ENCODE assay signal across 21 cellular contexts in genomic region chr7:40093631-40094350, GRCh38. TPM values are rescaled to one million over a fixed set of nuclear protein-coding genes. Genes with fewer than 3 reads are reported as not detected.
DNase-seq lines count a peak whose midpoint lies in the region; ATAC-seq, FAIRE-seq and TF ChIP-seq lines count a peak whose summit lies in the region.
"Had no signal": no experiment of that assay in that cellular context is flagged by ENCODE, and none has a peak within 500 bp of the region (broad histone marks: within the 10 kb centered on the region; RNA-seq: fewer than 3 reads in every experiment).

No MANE protein-coding gene starts in this region.

- H3K79me2 ChIP-seq in HepG2 (ENCODE audit: insufficient read depth, low read length), result no peaks in the 10 kb centered on the region

- intact Hi-C loops in Right ventricle myocardium inferior (cut with DNase I), result no loop called here
- intact Hi-C loops in adrenal gland (cut with DNase I), result no loop called here
- intact Hi-C loops in HepG2 (cut with micrococcal nuclease; ENCODE audit: unreplicated experiment), result no loop called here

- H4K20me1 ChIP-seq in HepG2 (ENCODE audit: insufficient read depth, low read length), result no peaks in the 10 kb centered on the region

- H3K27ac ChIP-seq in cardiac muscle cell (peak overlapping the region; percentile 42), adrenal gland (peak overlapping the region in 4 of 5 donors; percentile 38 to 85 (median 83)), HepG2 (ENCODE audit: extremely low read length, insufficient read depth, low read length) (no peak overlapping the region)
- H3K27ac ChIP-seq: GM23248 had no signal

- 50 to 67% (median 60%) methylated on average over 7 to 8 of the region's 8 CpGs for WGBS in adrenal gland, 4 donors
- 88% methylated on average over 8 of the region's 8 CpGs for WGBS in HepG2 (ENCODE audit: low lambda C conversion rate)

- DNase-seq in cardiac muscle cell (ENCODE audit: low read depth in 1 of 2, low spot score in 1 of 2), result no peak
- no peak for DNase-seq in Right ventricle myocardium inferior (ENCODE audit: missing footprints)
- peak; percentile 32 to 71 (median 59) for DNase-seq in adrenal gland
- no peak for DNase-seq in HepG2 (ENCODE audit: low spot score)
- no peak for DNase-seq in G401 (ENCODE audit: low spot score)
- DNase-seq in activated effector memory CD4-positive, alpha-beta T cell treated with Interleukin-2 at 50 U/mL for 16 hours, result no peak
- DNase-seq: AML-193, Caco-2, GF-D8, GM23248, HCEC 1CT, MM.1S, NCI-H1092, NCI-H1436 treated with DMSO at 0.1 percent for 48 hours, NCI-H2029 treated with DMSO at 0.1 percent for 48 hours, NCI-H2171, NCI-H526 had no signal

- no peak for TF ChIP-seq EP300 in HepG2 (IDR thresholded peaks at IDR 0.05; ENCODE audit: low read depth in 2 of 2, low read length in 2 of 2)
- no peak for TF ChIP-seq EP300 in HepG2 (CRISPR knock-in tag; IDR thresholded peaks at IDR 0.05; ENCODE audit: borderline replicate concordance)

- no peak overlapping the region for H2AFZ ChIP-seq in HepG2 (ENCODE audit: low read length)
- H2AFZ ChIP-seq: GM23248 had no signal

- H3K9me3 ChIP-seq in cardiac muscle cell (ENCODE audit: low read depth) (no peaks in the 10 kb centered on the region), adrenal gland (replicated peaks in 1 of 3) (no peaks in the 10 kb centered on the region), HepG2 (ENCODE audit: low read length) (no peaks in the 10 kb centered on the region)
- H3K9me3 ChIP-seq: Caco-2 had no signal

- no peak overlapping the region for H3K4me3 ChIP-seq in cardiac muscle cell
- H3K4me3 ChIP-seq in adrenal gland, result no peak overlapping the region
- H3K4me3 ChIP-seq in HepG2 (replicated peaks in 1 of 3; ENCODE audit: insufficient read depth in 1 of 3, low read depth in 2 of 3, low read length in 3 of 3), result no peak overlapping the region
- H3K4me3 ChIP-seq: GM23248 had no signal

- TF ChIP-seq RAD21 in HepG2 (CRISPR knock-in tag; IDR thresholded peaks at IDR 0.05), result no peak

- BruUV-seq in HepG2 (replicated peaks; lab: Mats Ljungman, UMichigan), result no TSS peak

- H3K4me2 ChIP-seq in HepG2 (ENCODE audit: low read depth, low read length), result no peak overlapping the region

- in situ Hi-C loops in HepG2 (cut with HindIII; ENCODE audit: extremely low pct_ligation_motif_present, low pct_unique_long_range_greater_than_20kb) (no loop called here), G401 (cut with HindIII; ENCODE audit: low sequenced_read_pairs) (no loop called here)

- CTCF ChIA-PET in HepG2 (lab: Yijun Ruan, JAX; ENCODE audit: low intra/inter-chr PET ratio, low total read pairs), result no interaction called here

- TF ChIP-seq CTCF in cardiac muscle cell (IDR thresholded peaks at IDR 0.05; ENCODE audit: low read depth, low read length) (no peak), adrenal gland (IDR thresholded peaks at IDR 0.05) (no peak), HepG2 (CRISPR knock-in tag; IDR thresholded peaks at IDR 0.05) (no peak)

- TF ChIP-seq POLR2A in adrenal gland (IDR thresholded peaks at IDR 0.05) (no peak), HepG2 (IDR thresholded peaks at IDR 0.05; ENCODE audit: insufficient read depth in 1 of 2, low read depth in 2 of 2, low read length in 2 of 2) (no peak)

- ATAC-seq in Right ventricle myocardium inferior (no peak), HepG2 (no peak), HG02623 (IDR thresholded peaks at IDR 0.05; ENCODE audit: unreplicated experiment) (no peak)
- ATAC-seq: Panc1 had no signal

- no peak for FAIRE-seq in HepG2 (lab: Jason Lieb, UNC)
- FAIRE-seq: GM19239 had no signal

- H3K4me1 ChIP-seq in cardiac muscle cell (ENCODE audit: low read depth) (peaks cover 12% of the 10 kb centered on the region), adrenal gland (replicated peaks in 1 of 2) (peaks cover 20 to 48% of the 10 kb centered on the region in 2 donors), HepG2 (ENCODE audit: insufficient read depth, low read length) (peaks cover 54% of the 10 kb centered on the region)

- H3K36me3 ChIP-seq in cardiac muscle cell (peaks cover 31% of the 10 kb centered on the region), adrenal gland (replicated peaks in 1 of 2) (peaks cover 0 to 29% of the 10 kb centered on the region in 2 donors), HepG2 (replicated peaks in 1 of 2; ENCODE audit: control insufficient read depth in 1 of 2, insufficient read depth in 2 of 2, low read length in 2 of 2) (peaks cover 7 to 40% of the 10 kb centered on the region in 2 experiments)

- H3K27me3 ChIP-seq in cardiac muscle cell (no peaks in the 10 kb centered on the region), adrenal gland (no peaks in the 10 kb centered on the region), HepG2 (ENCODE audit: control insufficient read depth in 1 of 2, insufficient read depth in 2 of 2, low read length in 2 of 2) (no peaks in the 10 kb centered on the region)

- H3K9ac ChIP-seq in HepG2 (ENCODE audit: insufficient read depth, low read depth, low read length), result no peak overlapping the region
- H3K9ac ChIP-seq: GM23248 had no signal

- POLR2A ChIA-PET in HepG2 (lab: Yijun Ruan, JAX), result interaction anchor here (3.4 kb wide), 1 partner anchor 41 kb away, joined by 12 read pairs; the partner anchor contains the start of genes MPLKIP and SUGCT

TF ChIP-seq in HepG2, 621 proteins besides CTCF, POLR2A, EP300 and RAD21 (continues in another document):
- TF ChIP-seq ATF7 (IDR thresholded peaks at IDR 0.05) (0 out of 2 replicates have a peak, but pooled peaks have one; percentile 10), ATF7 (CRISPR knock-in tag; IDR thresholded peaks at IDR 0.05) (no peak)

RNA-seq across cellular contexts. Expression of gene MPLKIP, which starts 40.6 kb away (rescaled TPM):
- 79.9 and 84.7 TPM in 2 replicates for total RNA-seq in cardiac muscle cell
- polyA plus RNA-seq in cardiac muscle cell, result 79.5 and 88.4 TPM in 2 replicates
- total RNA-seq in Right ventricle myocardium inferior, result 17.8 TPM
- total RNA-seq in adrenal gland, result 10 to 100 TPM; 33.5 to 82.9 (median 45.0) TPM
- polyA plus RNA-seq in adrenal gland, result 10 to 100 TPM; 28.1 to 44.8 (median 31.5) TPM
- total RNA-seq in HepG2 (2016; rRNA removed; fragmentation: Illumina TruSeq; extraction: Trizol), result 45.7 and 66.9 TPM in 2 replicates
- 21.7 and 22.6 TPM in 2 replicates for total RNA-seq in HepG2 (2016; cell fraction: cytosol; rRNA removed; fragmentation: Illumina TruSeq; extraction: Trizol; ENCODE audit: low read depth)
- total RNA-seq in HepG2 (2016; cell fraction: insoluble cytoplasmic fraction; rRNA removed; fragmentation: Illumina TruSeq; extraction: Trizol), result 46.3 and 71.1 TPM in 2 replicates
- 23.7 and 24.4 TPM in 2 replicates for total RNA-seq in HepG2 (2016; cell fraction: membrane; rRNA removed; fragmentation: Illumina TruSeq; extraction: Trizol)
- total RNA-seq in HepG2 (2016; cell fraction: nucleus; rRNA removed; fragmentation: Illumina TruSeq; extraction: Trizol), result 24.6 and 25.6 TPM in 2 replicates
- polyA plus RNA-seq in HepG2 (2011; rRNA removed), result 38.2 and 40.1 TPM in 2 replicates
- polyA plus RNA-seq in HepG2 (2011; cell fraction: cytosol; rRNA removed), result 49.9 and 73.9 TPM in 2 replicates
- 17.1 and 18.1 TPM in 2 replicates for polyA plus RNA-seq in HepG2 (2011; cell fraction: nucleus; rRNA removed)
- polyA plus RNA-seq in HepG2 (2012), result 49.0 and 60.4 TPM in 2 replicates
- polyA plus RNA-seq in HepG2 (2016; cell fraction: cytosol; fragmentation: Illumina TruSeq; extraction: Trizol; ENCODE audit: low read depth), result 33.5 and 39.5 TPM in 2 replicates
- polyA plus RNA-seq in HepG2 (2016; cell fraction: insoluble cytoplasmic fraction; fragmentation: Illumina TruSeq; extraction: Trizol; ENCODE audit: low read depth), result 120 and 138 TPM in 2 replicates
- polyA plus RNA-seq in HepG2 (2016; cell fraction: membrane; fragmentation: Illumina TruSeq; extraction: Trizol; ENCODE audit: low read depth), result 33.4 and 35.3 TPM in 2 replicates
- 50.0 and 60.7 TPM in 2 replicates for polyA plus RNA-seq in HepG2 (2016; cell fraction: nucleus; fragmentation: Illumina TruSeq; extraction: Trizol; ENCODE audit: insufficient read depth, low read depth)
- polyA minus RNA-seq in HepG2 (2011; rRNA and poly(A)+ RNA removed; ENCODE audit: low replicate concordance), result 4.0 and 9.3 TPM in 2 replicates
- polyA minus RNA-seq in HepG2 (2011; cell fraction: cytosol; rRNA and poly(A)+ RNA removed), result 14.3 and 14.7 TPM in 2 replicates
- 8.8 and 10.3 TPM in 2 replicates for polyA minus RNA-seq in HepG2 (2011; cell fraction: nucleus; rRNA and poly(A)+ RNA removed)
- total RNA-seq in G401 (2014; rRNA removed; shearing (Covaris generic)), result 80.3 and 93.1 TPM in 2 replicates

RNA-seq across cellular contexts. Expression of gene SUGCT, which starts 41.0 kb away (rescaled TPM):
- total RNA-seq in cardiac muscle cell (13.5 and 21.4 TPM in 2 replicates), Right ventricle myocardium inferior (4.4 TPM), adrenal gland (10 to 100 TPM; 13.4 to 96.4 (median 30.0) TPM), HepG2 (2016; rRNA removed; fragmentation: Illumina TruSeq; extraction: Trizol) (22.2 and 23.6 TPM in 2 replicates)
- polyA plus RNA-seq in cardiac muscle cell (57.8 and 101 TPM in 2 replicates), adrenal gland (10 to 100 TPM; 20.8 to 45.8 (median 30.2) TPM), HepG2 (2011; rRNA removed) (8.7 and 10.1 TPM in 2 replicates)
- total RNA-seq in HepG2 (2016; cell fraction: cytosol; rRNA removed; fragmentation: Illumina TruSeq; extraction: Trizol; ENCODE audit: low read depth), result 5.1 and 5.8 TPM in 2 replicates
- total RNA-seq in HepG2 (2016; cell fraction: insoluble cytoplasmic fraction; rRNA removed; fragmentation: Illumina TruSeq; extraction: Trizol), result 24.7 and 27.2 TPM in 2 replicates
- 6.1 and 7.0 TPM in 2 replicates for total RNA-seq in HepG2 (2016; cell fraction: membrane; rRNA removed; fragmentation: Illumina TruSeq; extraction: Trizol)
- total RNA-seq in HepG2 (2016; cell fraction: nucleus; rRNA removed; fragmentation: Illumina TruSeq; extraction: Trizol), result 25.6 and 32.2 TPM in 2 replicates
- polyA plus RNA-seq in HepG2 (2011; cell fraction: cytosol; rRNA removed), result 6.7 and 7.3 TPM in 2 replicates
- 3.8 TPM in 2 replicates for polyA plus RNA-seq in HepG2 (2011; cell fraction: nucleus; rRNA removed)
- polyA plus RNA-seq in HepG2 (2012), result 10.0 and 13.8 TPM in 2 replicates
- polyA plus RNA-seq in HepG2 (2016; cell fraction: cytosol; fragmentation: Illumina TruSeq; extraction: Trizol; ENCODE audit: low read depth), result 3.3 and 3.9 TPM in 2 replicates
- 20.0 and 24.7 TPM in 2 replicates for polyA plus RNA-seq in HepG2 (2016; cell fraction: insoluble cytoplasmic fraction; fragmentation: Illumina TruSeq; extraction: Trizol; ENCODE audit: low read depth)
- polyA plus RNA-seq in HepG2 (2016; cell fraction: membrane; fragmentation: Illumina TruSeq; extraction: Trizol; ENCODE audit: low read depth), result 5.1 and 5.6 TPM in 2 replicates
- polyA plus RNA-seq in HepG2 (2016; cell fraction: nucleus; fragmentation: Illumina TruSeq; extraction: Trizol; ENCODE audit: insufficient read depth, low read depth), result 12.5 and 13.2 TPM in 2 replicates
- 0.09 and 6.1 TPM in 2 replicates for polyA minus RNA-seq in HepG2 (2011; rRNA and poly(A)+ RNA removed; ENCODE audit: low replicate concordance)
- 3.9 and 4.1 TPM in 2 replicates for polyA minus RNA-seq in HepG2 (2011; cell fraction: cytosol; rRNA and poly(A)+ RNA removed)
- polyA minus RNA-seq in HepG2 (2011; cell fraction: nucleus; rRNA and poly(A)+ RNA removed), result 43.1 and 46.1 TPM in 2 replicates
- 15.3 and 17.0 TPM in 2 replicates for total RNA-seq in G401 (2014; rRNA removed; shearing (Covaris generic))
- polyA plus RNA-seq: CD14-positive monocyte had no signal

Comparison
In these comparisons a context has a peak if more than half of its experiments do, and no peak if none do; other contexts are left out.
1. DNase-seq: peak in adrenal gland (7 of 7); none in cardiac muscle cell (0 of 2), Right ventricle myocardium inferior (single experiment), HepG2 (single experiment), G401 (single experiment) and activated effector memory CD4-positive, alpha-beta T cell treated with Interleukin-2 at 50 U/mL for 16 hours (single experiment).